ENCODE assay signal across 15 cellular contexts in the genomic region with DNA sequence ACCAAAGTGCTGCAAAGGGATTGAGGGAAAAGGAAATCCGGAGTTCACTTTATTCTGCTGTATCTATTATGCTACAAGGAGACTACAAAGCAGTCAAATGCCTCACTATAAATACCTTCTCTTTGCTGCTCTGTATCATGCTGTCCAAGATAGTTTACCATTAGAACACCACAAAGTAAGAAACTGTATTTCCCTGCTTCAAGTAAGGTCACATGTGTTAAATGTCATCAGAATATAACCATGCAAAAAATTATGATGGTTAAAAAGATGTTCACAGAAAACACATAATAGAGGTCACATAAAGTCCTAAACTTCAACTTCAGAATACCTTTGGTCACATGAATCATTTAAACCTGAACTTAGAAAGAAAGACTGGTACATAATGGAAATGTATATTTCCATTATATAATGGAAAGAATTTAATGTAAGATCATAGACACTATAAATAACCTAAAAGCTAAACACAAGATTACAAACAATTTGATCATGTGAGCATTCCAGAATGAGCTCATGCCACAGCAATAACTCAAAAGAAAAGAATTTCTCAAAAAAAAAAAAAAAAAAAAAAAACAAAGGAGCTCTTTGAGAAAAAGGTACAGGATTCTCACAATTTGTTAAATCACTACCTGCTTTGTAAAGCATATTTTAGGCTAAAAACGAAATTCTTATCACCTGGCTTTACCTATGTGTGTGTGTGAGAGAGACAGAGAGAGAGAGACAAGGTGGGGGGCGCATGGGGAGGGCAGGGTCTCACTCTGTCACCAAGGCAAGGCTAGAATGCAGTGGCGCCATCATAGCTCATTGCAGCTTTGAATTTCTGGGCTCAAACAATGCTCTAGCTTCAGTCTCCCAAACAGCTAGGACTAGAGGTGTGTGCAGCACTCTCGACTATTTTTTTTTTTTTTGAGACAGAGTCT. TPM values are rescaled to one million over a fixed set of nuclear protein-coding genes. Genes with fewer than 3 reads are reported as not detected.
DNase-seq lines count a peak whose midpoint lies in the region; FAIRE-seq and TF ChIP-seq lines count a peak whose summit lies in the region.
"Had no signal": no experiment of that assay in that cellular context is flagged by ENCODE, and none has a peak within 500 bp of the region (broad histone marks: within the 10 kb centered on the region; RNA-seq: fewer than 3 reads in every experiment).

No MANE protein-coding gene starts in this region.

- no peak for TF ChIP-seq CTCF in bronchial epithelial cell (IDR thresholded peaks at IDR 0.05; ENCODE audit: insufficient read depth, low read length, severe bottlenecking)
- TF ChIP-seq CTCF in kidney (IDR thresholded peaks at IDR 0.05; ENCODE audit: borderline replicate concordance, extremely low read depth, insufficient read depth) = no peak
- no peak for TF ChIP-seq CTCF in suprapubic skin (IDR thresholded peaks at IDR 0.05)

- H3K9ac ChIP-seq in kidney (ENCODE audit: low read length in 2 of 2) = no peak overlapping the region

- intact Hi-C loops in kidney (cut with DNase I) = no loop called here

- H3K36me3 ChIP-seq in bronchial epithelial cell (ENCODE audit: control insufficient read depth, insufficient read depth, low read length) (no peaks in the 10 kb centered on the region), kidney (ENCODE audit: control insufficient read depth in 1 of 2, insufficient read depth in 2 of 2, low read length in 2 of 2) (no peaks in the 10 kb centered on the region), suprapubic skin (no peaks in the 10 kb centered on the region)

- TF ChIP-seq EP300 in Ishikawa (IDR thresholded peaks at IDR 0.05; ENCODE audit: borderline replicate concordance) = no peak
- TF ChIP-seq EP300 in suprapubic skin (IDR thresholded peaks at IDR 0.05) = no peak

- H3K9me3 ChIP-seq in kidney (ENCODE audit: control insufficient read depth in 1 of 2, low read length in 2 of 2) (no peaks in the 10 kb centered on the region), suprapubic skin (no peaks in the 10 kb centered on the region)
- H3K9me3 ChIP-seq: MG63 had no signal

- DNase-seq in bronchial epithelial cell (ENCODE audit: low read depth) (peak; percentile 39), kidney (no peak), suprapubic skin (ENCODE audit: low spot score in 2 of 2) (no peak), NCI-H128 (lab: John Stamatoyannopoulos, UW; ENCODE audit: unreplicated experiment) (no peak), AG08396 (ENCODE audit: low spot score) (no peak), GM12891 (ENCODE audit: insufficient read length, low spot score) (no peak)
- no peak for DNase-seq in stimulated activated naive CD4-positive, alpha-beta T cell treated with Interleukin-2 at 50 U/mL for 16 hours (lab: John Stamatoyannopoulos, UW)
- DNase-seq: activated CD4-positive, alpha-beta T cell treated with anti-CD3 and anti-CD28 coated beads, Interleukin-2, amount 50 U/mL, for 4 hours; activated naive CD8-positive, alpha-beta T cell treated with anti-CD3 and anti-CD28 coated beads for 36 hours; glutamatergic neuron; MG63; NCI-H510A treated with DMSO at 0.1 percent for 48 hours; stimulated activated CD4-positive, alpha-beta T cell treated with anti-CD3 and anti-CD28 coated beads, Interleukin-4, amount 100 ng/mL, for 24 hours had no signal

- TF ChIP-seq RAD21 in Ishikawa (IDR thresholded peaks at IDR 0.05; ENCODE audit: low read depth) = no peak

- WGBS in suprapubic skin = 69% methylated on average over 5 of the region's 5 CpGs

- H3K4me3 ChIP-seq in bronchial epithelial cell (ENCODE audit: low read depth, low read length) = no peak overlapping the region
- H3K4me3 ChIP-seq in kidney (ENCODE audit: low read length in 2 of 2) = no peak overlapping the region
- H3K4me3 ChIP-seq in suprapubic skin = no peak overlapping the region
- H3K4me3 ChIP-seq: GM23338, MG63 had no signal

- H3K27me3 ChIP-seq in bronchial epithelial cell (ENCODE audit: control insufficient read depth, insufficient read depth, low read length) (no peaks in the 10 kb centered on the region), suprapubic skin (no peaks in the 10 kb centered on the region)
- H3K27me3 ChIP-seq: MG63 had no signal

- H3K27ac ChIP-seq in kidney (ENCODE audit: low read depth in 2 of 2, low read length in 2 of 2) (no peak overlapping the region), suprapubic skin (peak overlapping the region; percentile 35)

- H3K4me1 ChIP-seq in kidney (ENCODE audit: control insufficient read depth in 1 of 2, insufficient read depth in 1 of 2, low read depth in 1 of 2, low read length in 2 of 2) (peaks cover 0 to 16% of the 10 kb centered on the region in 2 donors), suprapubic skin (peaks cover 62% of the 10 kb centered on the region)

- TF ChIP-seq POLR2A in suprapubic skin (IDR thresholded peaks at IDR 0.05) (no peak), GM12891 (IDR thresholded peaks at IDR 0.05; ENCODE audit: low read depth, low read length) (no peak)

- no peak for FAIRE-seq in bronchial epithelial cell (lab: Jason Lieb, UNC)
- peak; percentile 3 for FAIRE-seq in kidney (lab: Jason Lieb, UNC)
- no peak for FAIRE-seq in GM12891 (lab: Jason Lieb, UNC)

TF ChIP-seq in Ishikawa, 13 proteins besides CTCF, POLR2A, EP300 and RAD21:
- TF ChIP-seq USF1 (IDR thresholded peaks at IDR 0.05) = peak; percentile 52; the same call in 1 of the 2 replicates
- TF ChIP-seq ZBTB7A (IDR thresholded peaks at IDR 0.05; ENCODE audit: low read depth) = no peak

TF ChIP-seq in GM12891, 5 proteins besides CTCF, POLR2A, EP300 and RAD21:
- TF ChIP-seq SPI1 (IDR thresholded peaks at IDR 0.05; ENCODE audit: low read depth, low read length) (no peak), POLR2AphosphoS5 (IDR thresholded peaks at IDR 0.05; ENCODE audit: low read depth, low read length) (no peak), TAF1 (IDR thresholded peaks at IDR 0.05; ENCODE audit: low read depth, low read length) (no peak), PAX5 (IDR thresholded peaks at IDR 0.05; ENCODE audit: insufficient read depth, low read length, severe bottlenecking) (no peak), POU2F2 (IDR thresholded peaks at IDR 0.05; ENCODE audit: low read depth, low read length) (no peak)

RNA-seq across cellular contexts. Expression of gene KIF13A, which starts 58.7 kb away (rescaled TPM):
- 47.4 and 58.8 TPM in 2 replicates for total RNA-seq in bronchial epithelial cell
- 35.9 TPM for total RNA-seq in kidney
- polyA plus RNA-seq in kidney (ENCODE audit: insufficient read depth, low read depth, low replicate concordance) = 12.6 TPM
- total RNA-seq in suprapubic skin = 10 to 100 TPM; 73.0 to 91.9 (median 78.9) TPM
- polyA plus RNA-seq in GM12891 (2012; ENCODE audit: low read depth, missing spikeins) = 0.69 TPM
- total RNA-seq: activated naive CD8-positive, alpha-beta T cell treated with anti-CD3 and anti-CD28 coated beads for 36 hours had no signal
